10 cellular contexts compared by ENCODE assay signal in genomic region chr13:106919093-106919492, GRCh38.
DNase-seq lines count a peak whose midpoint lies in the region; ATAC-seq, FAIRE-seq and TF ChIP-seq lines count a peak whose summit lies in the region.
"Had no signal": no experiment of that assay in that cellular context is flagged by ENCODE, and none has a peak within 500 bp of the region (broad histone marks: within the 10 kb centered on the region; RNA-seq: fewer than 3 reads in every experiment).

No MANE protein-coding gene starts in this region.

- no peak overlapping the region for H4K5ac ChIP-seq in mesendoderm (ENCODE audit: low read length)

- no CpG with 5 or more reads among the region's 7 CpGs for WGBS in mesendoderm (ENCODE audit: extremely low coverage, insufficient coverage, low lambda C conversion rate)

- H3K23ac ChIP-seq in mesendoderm (ENCODE audit: low read length) = no peak overlapping the region

- H3K27me3 Mint-ChIP-seq in osteocyte (ENCODE audit: unreplicated experiment) = peaks cover 10% of the 10 kb centered on the region

- H4K8ac ChIP-seq in mesendoderm (ENCODE audit: low read depth, low read length) = no peak overlapping the region

- H3K4me3 ChIP-seq in MM.1S (ENCODE audit: low read length) = no peak overlapping the region
- no peak overlapping the region for H3K4me3 ChIP-seq in mesendoderm (ENCODE audit: low read length)

- H3K9me3 ChIP-seq in MM.1S (replicated peaks; ENCODE audit: insufficient read depth, low read length) = no peaks in the 10 kb centered on the region

- H3K36me3 ChIP-seq in MM.1S (replicated peaks; ENCODE audit: insufficient read depth, low read length) = no peaks in the 10 kb centered on the region
- H3K36me3 ChIP-seq in mesendoderm (ENCODE audit: control insufficient read depth, insufficient read depth, low read length) = no peaks in the 10 kb centered on the region

- no peaks in the 10 kb centered on the region for H3K79me1 ChIP-seq in mesendoderm (ENCODE audit: low read length)

- H2AFZ ChIP-seq in MM.1S (ENCODE audit: low read length) = no peak overlapping the region

- no peak overlapping the region for H3K4me2 ChIP-seq in MM.1S (ENCODE audit: low read depth, low read length)
- no peak overlapping the region for H3K4me2 ChIP-seq in mesendoderm (ENCODE audit: low read length)

- H3K36me3 Mint-ChIP-seq in osteocyte (ENCODE audit: unreplicated experiment) = no peaks in the 10 kb centered on the region

- no peak overlapping the region for H3K56ac ChIP-seq in mesendoderm (ENCODE audit: low read length)

- H3K27ac ChIP-seq in MM.1S (ENCODE audit: low read length) = no peak overlapping the region
- no peak overlapping the region for H3K27ac ChIP-seq in mesendoderm (ENCODE audit: low read depth, low read length)

- H3K27me3 ChIP-seq in MM.1S (replicated peaks; ENCODE audit: insufficient read depth, low read length) (no peaks in the 10 kb centered on the region), mesendoderm (ENCODE audit: insufficient read depth, low read length, poor library complexity) (no peaks in the 10 kb centered on the region)

- FAIRE-seq in GM18507 (lab: Jason Lieb, UNC) = peak; percentile 59

- no peak overlapping the region for H2BK120ac ChIP-seq in mesendoderm (ENCODE audit: low read depth, low read length)

- H3K9ac ChIP-seq in MM.1S (ENCODE audit: low read length) = no peak overlapping the region
- no peak overlapping the region for H3K9ac ChIP-seq in mesendoderm (ENCODE audit: low read length)

- no peak overlapping the region for H3K18ac ChIP-seq in mesendoderm (ENCODE audit: low read length)

- TF ChIP-seq CTCF in osteocyte (IDR thresholded peaks at IDR 0.05) = no peak
- TF ChIP-seq CTCF in MM.1S (IDR thresholded peaks at IDR 0.05; ENCODE audit: low read length) = no peak

- no peak overlapping the region for H3K4ac ChIP-seq in mesendoderm (ENCODE audit: low read depth, low read length)

- H3K4me1 Mint-ChIP-seq in osteocyte (ENCODE audit: unreplicated experiment) = peaks cover 18% of the 10 kb centered on the region

- H3K4me3 Mint-ChIP-seq in osteocyte (ENCODE audit: unreplicated experiment) = peak overlapping the region; percentile 33

- ATAC-seq in HG03060 (IDR thresholded peaks at IDR 0.05; ENCODE audit: low read depth, unreplicated experiment) = peak; percentile 46
- ATAC-seq: activated CD4-positive, CD25-positive, alpha-beta regulatory T cell treated with anti-CD3 and anti-CD28 coated beads, Interleukin-2, amount 50 U/mL, for 24 hours had no signal

- no peaks in the 10 kb centered on the region for H3F3A ChIP-seq in MM.1S (ENCODE audit: insufficient read depth, low read length)

- H3K79me2 ChIP-seq in MM.1S (ENCODE audit: low read length) (no peaks in the 10 kb centered on the region), mesendoderm (ENCODE audit: control insufficient read depth, insufficient read depth, low read length) (no peaks in the 10 kb centered on the region)

- no peak overlapping the region for H2BK15ac ChIP-seq in mesendoderm (replicated peaks; ENCODE audit: low read depth)

- H2BK5ac ChIP-seq in mesendoderm (ENCODE audit: low read length) = no peak overlapping the region

- no peaks in the 10 kb centered on the region for H3K9me2 ChIP-seq in MM.1S (replicated peaks; ENCODE audit: insufficient read depth, low read length)

- no peaks in the 10 kb centered on the region for H3K9me3 Mint-ChIP-seq in osteocyte (ENCODE audit: unreplicated experiment)

- H2AK5ac ChIP-seq in mesendoderm (ENCODE audit: low read length) = no peak overlapping the region

- H3K4me1 ChIP-seq in MM.1S (ENCODE audit: low read length) = no peaks in the 10 kb centered on the region
- no peaks in the 10 kb centered on the region for H3K4me1 ChIP-seq in mesendoderm (ENCODE audit: control insufficient read depth, low read depth, low read length)

- H4K20me1 ChIP-seq in MM.1S (ENCODE audit: insufficient read depth, low read length) = no peaks in the 10 kb centered on the region

- no peak overlapping the region for H3K27ac Mint-ChIP-seq in osteocyte (ENCODE audit: unreplicated experiment)

- no peak for DNase-seq in GM18507 (ENCODE audit: extremely low spot score, insufficient read length, low read depth)
- peak; percentile 40 to 77 for DNase-seq in dermis microvascular lymphatic vessel endothelial cell (ENCODE audit: low read depth in 2 of 2)
- no peak for DNase-seq in osteocyte (ENCODE audit: extremely low spot score, unreplicated experiment)
- no peak for DNase-seq in T-helper 2 cell
- no peak for DNase-seq in SIG-M5 treated with dmso at 0.1 percent for 504 hours (lab: John Stamatoyannopoulos, UW; ENCODE audit: unreplicated experiment)
- no peak for DNase-seq in MM.1S
- DNase-seq in mesendoderm = no peak
- DNase-seq: NCI-H526 had no signal

Comparison
In these comparisons a context has a peak if more than half of its experiments do, and no peak if none do; other contexts are left out.
1. DNase-seq: peak in dermis microvascular lymphatic vessel endothelial cell (2 of 2); none in GM18507 (single experiment), osteocyte (single experiment), T-helper 2 cell (0 of 5), SIG-M5 treated with dmso at 0.1 percent for 504 hours (single experiment), MM.1S (single experiment) and mesendoderm (single experiment).